In the genomic region with DNA sequence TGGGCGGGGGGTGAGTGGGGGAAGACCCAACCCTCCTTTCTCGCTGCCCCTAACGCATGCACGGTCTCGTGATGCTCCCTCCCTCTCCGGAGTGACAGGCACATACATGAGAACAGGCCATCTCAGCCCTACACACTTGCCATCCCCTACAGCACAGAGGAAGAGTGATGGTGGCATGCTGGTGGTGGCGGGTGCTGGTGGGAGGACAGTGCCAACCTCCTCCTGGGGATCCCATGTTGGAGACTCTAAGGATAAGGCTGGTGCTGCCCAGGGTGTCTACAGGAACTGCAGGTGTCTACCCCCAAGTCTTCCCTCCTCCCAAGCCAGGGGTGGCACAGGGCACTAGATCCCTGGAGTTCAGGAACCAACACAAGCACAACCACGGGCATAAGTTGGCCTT, we compare ENCODE assay signal across 29 cellular contexts. TPM values are rescaled to one million over a fixed set of nuclear protein-coding genes. Genes with fewer than 3 reads are reported as not detected.
"Had no signal": no experiment of that assay in that cellular context is flagged by ENCODE, and none has a peak within 500 bp of the region (broad histone marks: within the 10 kb centered on the region; RNA-seq: fewer than 3 reads in every experiment).

No MANE protein-coding gene starts in this region.

- H3K4me1 ChIP-seq: left ventricle myocardium inferior, right atrium auricular region, right lobe of liver, stomach, testis, transverse colon, upper lobe of left lung, vagina had no signal

- H3K27me3 Mint-ChIP-seq: natural killer cell treated with Interleukin-12 subunit alpha and Interleukin-12 subunit beta and Interleukin-15 and Interleukin-18, amount 100 ng/mL, for 72 hours had no signal

- ATAC-seq: mucosa of descending colon; naive thymus-derived CD4-positive, alpha-beta T cell; natural killer cell treated with Interleukin-12 subunit alpha and Interleukin-12 subunit beta and Interleukin-15 and Interleukin-18, amount 100 ng/mL, for 72 hours; right lobe of liver; stimulated activated naive B cell treated with anti-CD40 and anti-IgM and Interleukin-4, amounts not matched to agents 10 μg/mL and 1 μg/mL and 100 μg/mL, for 72 hours; stimulated activated naive CD8-positive, alpha-beta T cell treated with anti-CD3 and anti-CD28 coated beads, Interleukin-15, Interleukin-2, amounts not matched to agents 100 U/mL and 50 U/mL, for 24 hours had no signal

- H3K4me1 Mint-ChIP-seq: memory B cell; naive thymus-derived CD4-positive, alpha-beta T cell; stimulated activated naive B cell treated with anti-CD40 and anti-IgM and Interleukin-4, amounts not matched to agents 10 μg/mL and 1 μg/mL and 100 μg/mL, for 72 hours had no signal

- H3K36me3 ChIP-seq: left ventricle myocardium inferior, right atrium auricular region, right lobe of liver, stomach, thyroid gland, transverse colon, upper lobe of left lung, vagina had no signal

- H3K4me3 Mint-ChIP-seq: memory B cell; naive thymus-derived CD4-positive, alpha-beta T cell; natural killer cell treated with Interleukin-12 subunit alpha and Interleukin-12 subunit beta and Interleukin-15 and Interleukin-18, amount 100 ng/mL, for 72 hours; stimulated activated naive B cell treated with anti-CD40 and anti-IgM and Interleukin-4, amounts not matched to agents 10 μg/mL and 1 μg/mL and 100 μg/mL, for 72 hours had no signal

- H3K9me3 Mint-ChIP-seq: memory B cell; naive thymus-derived CD4-positive, alpha-beta T cell; natural killer cell treated with Interleukin-12 subunit alpha and Interleukin-12 subunit beta and Interleukin-15 and Interleukin-18, amount 100 ng/mL, for 72 hours; stimulated activated naive B cell treated with anti-CD40 and anti-IgM and Interleukin-4, amounts not matched to agents 10 μg/mL and 1 μg/mL and 100 μg/mL, for 72 hours had no signal

- H3K36me3 Mint-ChIP-seq: memory B cell; naive thymus-derived CD4-positive, alpha-beta T cell; natural killer cell treated with Interleukin-12 subunit alpha and Interleukin-12 subunit beta and Interleukin-15 and Interleukin-18, amount 100 ng/mL, for 72 hours; stimulated activated naive B cell treated with anti-CD40 and anti-IgM and Interleukin-4, amounts not matched to agents 10 μg/mL and 1 μg/mL and 100 μg/mL, for 72 hours had no signal

- H3K27ac Mint-ChIP-seq: memory B cell; naive thymus-derived CD4-positive, alpha-beta T cell; natural killer cell treated with Interleukin-12 subunit alpha and Interleukin-12 subunit beta and Interleukin-15 and Interleukin-18, amount 100 ng/mL, for 72 hours; progenitor cell of endocrine pancreas; stimulated activated naive B cell treated with anti-CD40 and anti-IgM and Interleukin-4, amounts not matched to agents 10 μg/mL and 1 μg/mL and 100 μg/mL, for 72 hours had no signal

- H3K4me3 ChIP-seq: hepatocyte, left ventricle myocardium inferior, mucosa of descending colon, right atrium auricular region, right lobe of liver, smooth muscle cell, stomach, testis, thyroid gland, transverse colon, upper lobe of left lung, vagina had no signal

- H3K4me2 ChIP-seq: hepatocyte, smooth muscle cell had no signal

- H3K9me3 ChIP-seq: left ventricle myocardium inferior, mucosa of descending colon, right atrium auricular region, right lobe of liver, stomach, testis, thyroid gland, transverse colon, upper lobe of left lung, vagina had no signal

- DNase-seq: islet precursor cell; left ventricle myocardium inferior; midbrain; mucosa of descending colon; naive thymus-derived CD4-positive, alpha-beta T cell; nucleus accumbens; right lobe of liver; stimulated activated CD4-positive, alpha-beta T cell treated with anti-CD3 and anti-CD28 coated beads, Interleukin-1b, Interleukin-23, amount 100 ng/mL, for 48 hours; stimulated activated CD4-positive, alpha-beta T cell treated with anti-CD3 and anti-CD28 coated beads, Interleukin-2, amount 100 ng/mL, for 48 hours; stimulated activated naive B cell treated with anti-CD40 and anti-IgM and Interleukin-4, amounts not matched to agents 10 μg/mL and 1 μg/mL and 100 μg/mL, for 72 hours; stimulated activated naive CD8-positive, alpha-beta T cell treated with anti-CD3 and anti-CD28 coated beads, Interleukin-15, Interleukin-2, amounts not matched to agents 100 U/mL and 50 U/mL, for 24 hours; stomach; testis; thyroid gland; transverse colon; upper lobe of left lung had no signal

- H3K79me2 ChIP-seq: hepatocyte, parathyroid adenoma had no signal

- H3K27ac ChIP-seq: hepatocyte, left ventricle myocardium inferior, parathyroid adenoma, right atrium auricular region, right lobe of liver, stomach, testis, thyroid gland, transverse colon, upper lobe of left lung, vagina had no signal

- H3K27me3 ChIP-seq: hepatocyte, right atrium auricular region, right lobe of liver, stomach, testis, thyroid gland, transverse colon, upper lobe of left lung, vagina had no signal

- H2AFZ ChIP-seq: hepatocyte, parathyroid adenoma had no signal

RNA-seq across cellular contexts. Expression of gene ABCG4, which starts 13.0 kb away (rescaled TPM):
- total RNA-seq: hepatocyte; lung microvascular endothelial cell; mesenteric fat pad; natural killer cell treated with Interleukin-12 subunit alpha and Interleukin-12 subunit beta and Interleukin-15 and Interleukin-18, amount 100 ng/mL, for 72 hours had no signal

RNA-seq across cellular contexts. Expression of gene NHERF4, which starts 23.4 kb away (rescaled TPM):
- total RNA-seq: kidney epithelial cell, left ventricle myocardium inferior, lung microvascular endothelial cell, mesenteric fat pad, myocyte, osteocyte, smooth muscle cell, thyroid gland had no signal
